ENCODE assay signal across 21 cellular contexts in genomic region chr2:232024457-232024856, GRCh38.
"Had no signal": no experiment of that assay in that cellular context is flagged by ENCODE, and none has a peak within 500 bp of the region (broad histone marks: within the 10 kb centered on the region; RNA-seq: fewer than 3 reads in every experiment).

No MANE protein-coding gene starts in this region.

- H3K9me3 ChIP-seq: lower lobe of right lung, ovary, psoas muscle, sigmoid colon, stomach, thyroid gland, vagina had no signal

- H3K36me3 ChIP-seq: ovary had no signal

- H3K27me3 ChIP-seq: ovary, sigmoid colon, stomach, thyroid gland, vagina had no signal

- H3K4me3 ChIP-seq: lower lobe of right lung, ovary, psoas muscle, sigmoid colon, stomach, thyroid gland, vagina had no signal

- H3K27ac ChIP-seq: lower lobe of right lung, ovary, psoas muscle, sigmoid colon, stomach, thyroid gland, vagina had no signal

- DNase-seq: hypothalamus; immature natural killer cell; islet precursor cell; kidney glomerular epithelial cell; left colon; left ventricle myocardium superior; lower lobe of right lung; natural killer cell; occipital lobe; ovary; posterior cingulate gyrus; psoas muscle; right cardiac atrium; sigmoid colon; stimulated activated CD4-positive, alpha-beta T cell treated with anti-CD3 and anti-CD28 coated beads, Interleukin-2, amount 100 ng/mL, for 24 hours; stimulated activated CD4-positive, alpha-beta T cell treated with anti-CD3 and anti-CD28 coated beads, Interleukin-4, amount 100 ng/mL, for 24 hours; stimulated activated naive CD4-positive, alpha-beta T cell treated with Interleukin-2 at 50 U/mL for 16 hours; stomach; thyroid gland; trophoblast cell had no signal

- H3K4me1 ChIP-seq: lower lobe of right lung, psoas muscle had no signal
